ENCODE assay signal across 18 cellular contexts in genomic region chr11:121253951-121254350, GRCh38. TPM values are rescaled to one million over a fixed set of nuclear protein-coding genes. Genes with fewer than 3 reads are reported as not detected.
DNase-seq lines count a peak whose midpoint lies in the region; ATAC-seq and TF ChIP-seq lines count a peak whose summit lies in the region.
"Had no signal": no experiment of that assay in that cellular context is flagged by ENCODE, and none has a peak within 500 bp of the region (broad histone marks: within the 10 kb centered on the region; RNA-seq: fewer than 3 reads in every experiment).

No MANE protein-coding gene starts in this region.

- POLR2A ChIA-PET in MCF 10A (lab: Yijun Ruan, JAX), result interaction anchor here (0.6 to 2.3 kb wide), 3 partner anchors 16 to 341 kb away, joined by 3 to 5 read pairs (median 4); partner anchors contain the start of gene SC5D

- CTCF ChIA-PET in MCF 10A (lab: Yijun Ruan, JAX) (interaction anchor here (0.6 to 0.7 kb wide), 3 partner anchors 16 to 624 kb away, joined by 3 to 6 read pairs (median 3); no protein-coding TSS in a partner anchor), Calu3 (lab: Charles Lee) (no interaction called here)

- H3K4me1 Mint-ChIP-seq in MCF 10A (ENCODE audit: insufficient read depth, unreplicated experiment) (no peaks in the 10 kb centered on the region), Calu3 (ENCODE audit: low read depth, unreplicated experiment) (peaks cover 10% of the 10 kb centered on the region)

- no peak overlapping the region for H3K4me3 ChIP-seq in breast epithelium

- peak; percentile 61 for ATAC-seq in foreskin keratinocyte
- ATAC-seq: HepG2 had no signal

- H3K9me3 Mint-ChIP-seq in MCF 10A (ENCODE audit: unreplicated experiment), result peaks cover 8% of the 10 kb centered on the region
- H3K9me3 Mint-ChIP-seq in Calu3 (ENCODE audit: low read depth, unreplicated experiment), result no peaks in the 10 kb centered on the region

- H3K36me3 Mint-ChIP-seq in MCF 10A (ENCODE audit: insufficient read depth, unreplicated experiment) (no peaks in the 10 kb centered on the region), Calu3 (ENCODE audit: insufficient read depth, unreplicated experiment) (no peaks in the 10 kb centered on the region)
- H3K36me3 Mint-ChIP-seq: CD14-positive monocyte had no signal

- intact Hi-C loops in MCF 10A (cut with micrococcal nuclease) (no loop called here), breast epithelium (cut with DNase I; ENCODE audit: low total_unique reads) (no loop called here), Calu3 (cut with micrococcal nuclease; ENCODE audit: unreplicated experiment) (no loop called here)

- H3K4me3 Mint-ChIP-seq in MCF 10A (ENCODE audit: unreplicated experiment) (no peak overlapping the region), Calu3 (ENCODE audit: low read depth, unreplicated experiment) (no peak overlapping the region)
- H3K4me3 Mint-ChIP-seq: CD14-positive monocyte had no signal

- DNase-seq in MCF 10A (ENCODE audit: unreplicated experiment) (peak; percentile 57), breast epithelium (ENCODE audit: low spot score in 2 of 2) (no peak), amniotic epithelial cell (ENCODE audit: low read depth) (peak; percentile 30), foreskin keratinocyte (peak; percentile 61 to 74), SK-N-DZ (ENCODE audit: low spot score) (no peak), Calu3 (no peak)
- DNase-seq in stimulated activated CD4-positive, alpha-beta T cell treated with anti-CD3 and anti-CD28 coated beads, Interleukin-12 subunit alpha, Interleukin-12 subunit beta, amount 100 ng/mL, for 4 hours, result no peak
- DNase-seq in activated T-cell treated with anti-CD3 and anti-CD28 coated beads, Interleukin-2, amount 50 U/mL, for 48 hours, result no peak
- DNase-seq: COR-L47, DND-41, GDM1, GOT3, NCI-H1436, NCI-H2081 treated with DMSO at 0.1 percent for 48 hours, NCI-H774, SHP77 treated with DMSO at 0.1 percent for 48 hours had no signal

- BruUV-seq in MCF 10A (replicated peaks; lab: Mats Ljungman, UMichigan) (no TSS peak), Calu3 (replicated peaks; lab: Mats Ljungman, UMichigan) (no TSS peak)

- H3K27ac Mint-ChIP-seq in MCF 10A (ENCODE audit: low read depth, unreplicated experiment) (no peak overlapping the region), Calu3 (ENCODE audit: unreplicated experiment) (no peak overlapping the region)
- H3K27ac Mint-ChIP-seq: CD14-positive monocyte had no signal

- H3K27me3 Mint-ChIP-seq in MCF 10A (ENCODE audit: insufficient read depth, unreplicated experiment), result peaks cover 25% of the 10 kb centered on the region
- H3K27me3 Mint-ChIP-seq in Calu3 (ENCODE audit: unreplicated experiment), result peaks cover 22% of the 10 kb centered on the region

- H3K4me1 ChIP-seq in breast epithelium (no peaks in the 10 kb centered on the region), foreskin keratinocyte (peaks cover 11% of the 10 kb centered on the region)

- no peak for TF ChIP-seq CTCF in MCF 10A (IDR thresholded peaks at IDR 0.05; ENCODE audit: unreplicated experiment)
- TF ChIP-seq CTCF in breast epithelium (IDR thresholded peaks at IDR 0.05), result no peak
- TF ChIP-seq CTCF in foreskin keratinocyte (conservative IDR thresholded peaks at IDR 0.05), result no peak
- TF ChIP-seq CTCF in Calu3 (IDR thresholded peaks at IDR 0.05; ENCODE audit: unreplicated experiment), result no peak

- H3K27ac ChIP-seq in breast epithelium (no peak overlapping the region), foreskin keratinocyte (no peak overlapping the region)

- TF ChIP-seq POLR2A in breast epithelium (IDR thresholded peaks at IDR 0.05), result no peak

- H3K9me3 ChIP-seq in breast epithelium, result no peaks in the 10 kb centered on the region

- no peaks in the 10 kb centered on the region for H3K36me3 ChIP-seq in breast epithelium

- H3K27me3 ChIP-seq in breast epithelium, result no peaks in the 10 kb centered on the region
- H3K27me3 ChIP-seq in foreskin keratinocyte, result no peaks in the 10 kb centered on the region

RNA-seq across cellular contexts. Expression of gene SC5D, which starts 38.6 kb away (rescaled TPM):
- 25.9 and 27.6 TPM in 2 replicates for total RNA-seq in MCF 10A (2022)
- total RNA-seq in breast epithelium, result 10 to 100 TPM; 25.8 to 54.7 (median 51.5) TPM
- 77.0 and 89.2 TPM in 2 replicates for total RNA-seq in foreskin keratinocyte
- polyA plus RNA-seq in foreskin keratinocyte, result 38.7 and 53.9 TPM in 2 replicates
- 17.2 and 21.5 TPM in 2 replicates for polyA plus RNA-seq in SK-N-DZ (2014; cell fraction: cytosol; rRNA removed)
- 10.2 and 14.9 TPM in 2 replicates for polyA plus RNA-seq in SK-N-DZ (2014; cell fraction: nucleus; rRNA removed)
- total RNA-seq in Calu3 (2022), result 34.7 and 35.7 TPM in 2 replicates

Comparison
In these comparisons a context has a peak if more than half of its experiments do, and no peak if none do; other contexts are left out.
1. DNase-seq: peak in MCF 10A (single experiment), amniotic epithelial cell (single experiment) and foreskin keratinocyte (2 of 2); none in breast epithelium (0 of 2), stimulated activated CD4-positive, alpha-beta T cell treated with anti-CD3 and anti-CD28 coated beads, Interleukin-12 subunit alpha, Interleukin-12 subunit beta, amount 100 ng/mL, for 4 hours (single experiment), SK-N-DZ (single experiment), Calu3 (single experiment) and activated T-cell treated with anti-CD3 and anti-CD28 coated beads, Interleukin-2, amount 50 U/mL, for 48 hours (0 of 2).